ENCODE assay signal across 7 cellular contexts in genomic region chr1:180911640-180912161, GRCh38. TPM values are rescaled to one million over a fixed set of nuclear protein-coding genes. Genes with fewer than 3 reads are reported as not detected.
A peak's percentile ranks its signal among the peaks of the same experiment; 100 is the strongest.
DNase-seq lines count a peak whose midpoint lies in the region; ATAC-seq, FAIRE-seq and TF ChIP-seq lines count a peak whose summit lies in the region.

No MANE protein-coding gene starts in this region.

- no peak for TF ChIP-seq CTCF in astrocyte of the spinal cord (IDR thresholded peaks at IDR 0.05; ENCODE audit: low read depth, low read length)

- H3K27me3 Mint-ChIP-seq in immature natural killer cell (ENCODE audit: low read depth in 3 of 3) = peaks cover 1 to 34% (median 7%) of the 10 kb centered on the region in 3 donors
- H3K27me3 Mint-ChIP-seq in stimulated activated memory B cell treated with anti-CD40 and anti-IgM and Interleukin-4, amounts not matched to agents 10 μg/mL and 1 μg/mL and 100 μg/mL, for 72 hours = peaks cover 64% of the 10 kb centered on the region

- no peaks in the 10 kb centered on the region for H3K9me3 Mint-ChIP-seq in immature natural killer cell
- no peaks in the 10 kb centered on the region for H3K9me3 Mint-ChIP-seq in stimulated activated memory B cell treated with anti-CD40 and anti-IgM and Interleukin-4, amounts not matched to agents 10 μg/mL and 1 μg/mL and 100 μg/mL, for 72 hours

- H3K27ac Mint-ChIP-seq in immature natural killer cell = no peak overlapping the region
- H3K27ac Mint-ChIP-seq in stimulated activated memory B cell treated with anti-CD40 and anti-IgM and Interleukin-4, amounts not matched to agents 10 μg/mL and 1 μg/mL and 100 μg/mL, for 72 hours = no peak overlapping the region

- in situ Hi-C loops in astrocyte of the spinal cord (cut with HindIII; ENCODE audit: low sequenced_read_pairs) = no loop called here

- DNase-seq in HTR-8/SVneo (ENCODE audit: insufficient read length, low spot score) (peak; percentile 58), astrocyte of the spinal cord (ENCODE audit: low read depth, low spot score) (peak; percentile 28), immature natural killer cell (no peak)

- peak overlapping the region in 4 of 5 donors; percentile 9 to 29 (median 22) for H3K4me3 Mint-ChIP-seq in immature natural killer cell
- peak overlapping the region; percentile 23 for H3K4me3 Mint-ChIP-seq in stimulated activated memory B cell treated with anti-CD40 and anti-IgM and Interleukin-4, amounts not matched to agents 10 μg/mL and 1 μg/mL and 100 μg/mL, for 72 hours

- peak overlapping the region; percentile 43 for H3K4me3 ChIP-seq in astrocyte of the spinal cord (ENCODE audit: low read depth, low read length)

- FAIRE-seq in HTR-8/SVneo (lab: Jason Lieb, UNC) = no peak

- H3K4me1 Mint-ChIP-seq in immature natural killer cell = peaks cover 10 to 15% of the 10 kb centered on the region in 2 donors
- peaks cover 7% of the 10 kb centered on the region for H3K4me1 Mint-ChIP-seq in stimulated activated memory B cell treated with anti-CD40 and anti-IgM and Interleukin-4, amounts not matched to agents 10 μg/mL and 1 μg/mL and 100 μg/mL, for 72 hours

- no peak for ATAC-seq in stimulated activated memory B cell treated with anti-CD40 and anti-IgM and Interleukin-4, amounts not matched to agents 10 μg/mL and 1 μg/mL and 100 μg/mL, for 72 hours
- no peak for ATAC-seq in HG02759 (IDR thresholded peaks at IDR 0.05; ENCODE audit: unreplicated experiment)
- no peak for ATAC-seq in HG03280 (IDR thresholded peaks at IDR 0.05; ENCODE audit: unreplicated experiment)
- ATAC-seq in HG03135 (IDR thresholded peaks at IDR 0.05; ENCODE audit: unreplicated experiment) = no peak

- peaks cover 0 to 5% (median 0%) of the 10 kb centered on the region in 3 donors for H3K36me3 Mint-ChIP-seq in immature natural killer cell
- no peaks in the 10 kb centered on the region for H3K36me3 Mint-ChIP-seq in stimulated activated memory B cell treated with anti-CD40 and anti-IgM and Interleukin-4, amounts not matched to agents 10 μg/mL and 1 μg/mL and 100 μg/mL, for 72 hours

RNA-seq across cellular contexts. Expression of gene KIAA1614, which starts 1.0 kb away (rescaled TPM):
- not detected for polyA plus RNA-seq in immature natural killer cell

Comparison
In these comparisons a context has a peak if more than half of its experiments do, and no peak if none do; other contexts are left out.
1. DNase-seq: peak in HTR-8/SVneo (single experiment) and astrocyte of the spinal cord (single experiment); none in immature natural killer cell (0 of 3).